Comparison of ENCODE assay signal across 18 cellular contexts in the genomic region with DNA sequence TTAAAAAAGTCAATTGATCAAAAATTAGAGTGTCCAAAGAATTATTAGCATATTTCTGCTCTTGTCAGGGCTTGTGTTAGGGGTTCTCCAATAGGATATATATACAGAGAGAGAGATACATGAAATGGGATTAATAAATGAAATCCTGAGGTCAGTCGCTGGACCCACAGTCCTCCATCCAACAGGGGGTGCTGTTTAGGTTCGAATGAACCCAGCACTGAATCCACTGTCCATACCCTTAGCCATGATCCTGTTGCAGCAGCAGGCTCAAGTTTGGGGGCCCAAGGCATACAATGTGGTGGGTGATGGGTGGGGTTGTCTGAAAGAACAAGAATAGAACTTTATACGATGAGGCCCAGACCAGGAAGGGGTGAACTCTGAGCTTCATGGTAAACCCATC. TPM values are rescaled to one million over a fixed set of nuclear protein-coding genes. Genes with fewer than 3 reads are reported as not detected.
DNase-seq lines count a peak whose midpoint lies in the region; ATAC-seq and TF ChIP-seq lines count a peak whose summit lies in the region.
"Had no signal": no experiment of that assay in that cellular context is flagged by ENCODE, and none has a peak within 500 bp of the region (broad histone marks: within the 10 kb centered on the region; RNA-seq: fewer than 3 reads in every experiment).

No MANE protein-coding gene starts in this region.

- no peak overlapping the region for H3K27ac Mint-ChIP-seq in activated CD4-positive, alpha-beta T cell treated with anti-CD3 and anti-CD28 coated beads, Interleukin-2, amount 10 ng/mL, durations not matched to agents 24 days and 14 days
- H3K27ac Mint-ChIP-seq: activated T-helper 1 cell treated with anti-CD3 and anti-CD28 coated beads, Interleukin-12 subunit alpha, Interleukin-12 subunit beta, Interleukin-2, Interleukin-4 antibody, amounts not matched to agents 30 ng/mL and 10 ng/mL and 1 ng/mL, durations not matched to agents 14 hours and 24 hours and 36 hours had no signal

- in situ Hi-C loops in SK-MEL-5 (cut with HindIII; ENCODE audit: low pct_unique_long_range_greater_than_20kb, low sequenced_read_pairs), result no loop called here

- H3K9me3 ChIP-seq in iPS DF 6.9 (ENCODE audit: control insufficient read depth, insufficient read depth, low read length), result no peaks in the 10 kb centered on the region
- H3K9me3 ChIP-seq: sigmoid colon had no signal

- H3K27ac ChIP-seq in iPS DF 6.9 (ENCODE audit: low read length), result no peak overlapping the region
- H3K27ac ChIP-seq: coronary artery, sigmoid colon had no signal

- H3K4me3 ChIP-seq in GM12875 (ENCODE audit: low read depth, low read length), result no peak overlapping the region
- no peak overlapping the region for H3K4me3 ChIP-seq in iPS DF 6.9 (ENCODE audit: low read length)
- H3K4me3 ChIP-seq: coronary artery, sigmoid colon had no signal

- intact Hi-C loops in activated CD4-positive, alpha-beta T cell treated with anti-CD3 and anti-CD28 coated beads, Interleukin-2, amount 10 ng/mL, durations not matched to agents 24 days and 14 days (cut with micrococcal nuclease), result no loop called here
- intact Hi-C loops in left cardiac atrium (cut with DNase I), result no loop called here

- peak; percentile 39; the same call in 1 of the 2 replicates for TF ChIP-seq CTCF in GM12875 (IDR thresholded peaks at IDR 0.05; ENCODE audit: borderline replicate concordance, insufficient read depth, low read depth, low read length)

- DNase-seq in activated CD4-positive, alpha-beta T cell treated with anti-CD3 and anti-CD28 coated beads for 48 hours, result peak; percentile 28
- no peak for DNase-seq in activated CD4-positive, alpha-beta T cell treated with anti-CD3 and anti-CD28 coated beads, Interleukin-2, amount 10 ng/mL, durations not matched to agents 24 days and 14 days
- DNase-seq in SK-MEL-5 (ENCODE audit: low read depth, low spot score) (peak; percentile 28), iPS DF 6.9 (ENCODE audit: low read depth, low spot score) (peak; percentile 22), NCI-H345 (lab: John Stamatoyannopoulos, UW) (no peak), left cardiac atrium (no peak)
- DNase-seq: anterior cingulate cortex, IMR-90, mammary epithelial cell, NCI-H1105 treated with DMSO at 0.1 percent for 48 hours, sigmoid colon had no signal

- H3K36me3 ChIP-seq in iPS DF 6.9 (ENCODE audit: control insufficient read depth, insufficient read depth, low read length), result no peaks in the 10 kb centered on the region
- H3K36me3 ChIP-seq: sigmoid colon had no signal

- no peaks in the 10 kb centered on the region for H3K27me3 ChIP-seq in iPS DF 6.9 (ENCODE audit: control insufficient read depth, insufficient read depth, low read length)
- H3K27me3 ChIP-seq: sigmoid colon had no signal

- H3K27me3 Mint-ChIP-seq in activated CD4-positive, alpha-beta T cell treated with anti-CD3 and anti-CD28 coated beads, Interleukin-2, amount 10 ng/mL, durations not matched to agents 24 days and 14 days, result peaks cover 11% of the 10 kb centered on the region

- H3K36me3 Mint-ChIP-seq in activated CD4-positive, alpha-beta T cell treated with anti-CD3 and anti-CD28 coated beads, Interleukin-2, amount 10 ng/mL, durations not matched to agents 24 days and 14 days (ENCODE audit: low read depth), result no peaks in the 10 kb centered on the region

- ATAC-seq in left cardiac atrium, result no peak
- ATAC-seq in HG03159 (IDR thresholded peaks at IDR 0.05; ENCODE audit: unreplicated experiment), result no peak
- ATAC-seq: activated CD4-positive, CD25-positive, alpha-beta regulatory T cell treated with anti-CD3 and anti-CD28 coated beads, Interleukin-2, amount 50 U/mL, for 24 hours had no signal

- H3K4me1 ChIP-seq in iPS DF 6.9 (ENCODE audit: control insufficient read depth, insufficient read depth, low read length), result no peaks in the 10 kb centered on the region
- H3K4me1 ChIP-seq: sigmoid colon had no signal

- no peaks in the 10 kb centered on the region for H3K4me1 Mint-ChIP-seq in activated CD4-positive, alpha-beta T cell treated with anti-CD3 and anti-CD28 coated beads, Interleukin-2, amount 10 ng/mL, durations not matched to agents 24 days and 14 days

- H3K9me3 Mint-ChIP-seq in activated CD4-positive, alpha-beta T cell treated with anti-CD3 and anti-CD28 coated beads, Interleukin-2, amount 10 ng/mL, durations not matched to agents 24 days and 14 days, result no peaks in the 10 kb centered on the region
- H3K9me3 Mint-ChIP-seq: activated T-helper 1 cell treated with anti-CD3 and anti-CD28 coated beads, Interleukin-12 subunit alpha, Interleukin-12 subunit beta, Interleukin-2, Interleukin-4 antibody, amounts not matched to agents 30 ng/mL and 10 ng/mL and 1 ng/mL, durations not matched to agents 14 hours and 24 hours and 36 hours had no signal

- H3K4me3 Mint-ChIP-seq in activated CD4-positive, alpha-beta T cell treated with anti-CD3 and anti-CD28 coated beads, Interleukin-2, amount 10 ng/mL, durations not matched to agents 24 days and 14 days, result no peak overlapping the region
- H3K4me3 Mint-ChIP-seq: activated T-helper 1 cell treated with anti-CD3 and anti-CD28 coated beads, Interleukin-12 subunit alpha, Interleukin-12 subunit beta, Interleukin-2, Interleukin-4 antibody, amounts not matched to agents 30 ng/mL and 10 ng/mL and 1 ng/mL, durations not matched to agents 14 hours and 24 hours and 36 hours had no signal

- WGBS in iPS DF 6.9 (ENCODE audit: insufficient coverage, insufficient read length), result no CpG with 5 or more reads among the region's 3 CpGs

RNA-seq across cellular contexts. Expression of a gene that starts 0.8 kb away (rescaled TPM):
- total RNA-seq in activated CD4-positive, alpha-beta T cell treated with anti-CD3 and anti-CD28 coated beads, Interleukin-2, amount 10 ng/mL, durations not matched to agents 24 days and 14 days, result not detected in 2 replicates
- total RNA-seq in SK-MEL-5 (2014; rRNA removed; shearing (Covaris generic)), result 0.08 TPM in 1 of 2 replicates, not detected in the other
- polyA plus RNA-seq in SK-MEL-5 (2015; cell fraction: cytosol; rRNA removed), result not detected in 2 replicates
- 0.04 TPM in 1 of 2 replicates, not detected in the other for polyA plus RNA-seq in SK-MEL-5 (2015; cell fraction: nucleus; rRNA removed)
- total RNA-seq in left cardiac atrium, result 1 to 10 TPM in 1 of 2 donors, under 1 TPM in 1; 0.91 to 2.0 TPM
- total RNA-seq: activated T-helper 1 cell treated with anti-CD3 and anti-CD28 coated beads, Interleukin-12 subunit alpha, Interleukin-12 subunit beta, Interleukin-2, Interleukin-4 antibody, amounts not matched to agents 30 ng/mL and 10 ng/mL and 1 ng/mL, durations not matched to agents 14 hours and 24 hours and 36 hours; Calu3; fibroblast of lung; IMR-90; mammary epithelial cell; sigmoid colon had no signal
- polyA plus RNA-seq: IMR-90, mammary epithelial cell had no signal

RNA-seq across cellular contexts. Expression of a gene that starts 37.8 kb away (rescaled TPM):
- not detected in 2 replicates for total RNA-seq in activated CD4-positive, alpha-beta T cell treated with anti-CD3 and anti-CD28 coated beads, Interleukin-2, amount 10 ng/mL, durations not matched to agents 24 days and 14 days
- not detected in 2 replicates for total RNA-seq in SK-MEL-5 (2014; rRNA removed; shearing (Covaris generic))
- 0.10 TPM in 1 of 2 replicates, not detected in the other for polyA plus RNA-seq in SK-MEL-5 (2015; cell fraction: cytosol; rRNA removed)
- polyA plus RNA-seq in SK-MEL-5 (2015; cell fraction: nucleus; rRNA removed), result 0.22 and 0.51 TPM in 2 replicates
- total RNA-seq in left cardiac atrium, result not detected
- total RNA-seq: activated T-helper 1 cell treated with anti-CD3 and anti-CD28 coated beads, Interleukin-12 subunit alpha, Interleukin-12 subunit beta, Interleukin-2, Interleukin-4 antibody, amounts not matched to agents 30 ng/mL and 10 ng/mL and 1 ng/mL, durations not matched to agents 14 hours and 24 hours and 36 hours; Calu3; fibroblast of lung; IMR-90; mammary epithelial cell had no signal
- polyA plus RNA-seq: fibroblast of lung, IMR-90, mammary epithelial cell had no signal

Comparison
In these comparisons a context has a peak if more than half of its experiments do, and no peak if none do; other contexts are left out.
1. DNase-seq: peak in activated CD4-positive, alpha-beta T cell treated with anti-CD3 and anti-CD28 coated beads for 48 hours (single experiment), SK-MEL-5 (single experiment) and iPS DF 6.9 (single experiment); none in activated CD4-positive, alpha-beta T cell treated with anti-CD3 and anti-CD28 coated beads, Interleukin-2, amount 10 ng/mL, durations not matched to agents 24 days and 14 days (single experiment), NCI-H345 (single experiment) and left cardiac atrium (single experiment).